Comparison of ENCODE assay signal across 8 cellular contexts in the genomic region with DNA sequence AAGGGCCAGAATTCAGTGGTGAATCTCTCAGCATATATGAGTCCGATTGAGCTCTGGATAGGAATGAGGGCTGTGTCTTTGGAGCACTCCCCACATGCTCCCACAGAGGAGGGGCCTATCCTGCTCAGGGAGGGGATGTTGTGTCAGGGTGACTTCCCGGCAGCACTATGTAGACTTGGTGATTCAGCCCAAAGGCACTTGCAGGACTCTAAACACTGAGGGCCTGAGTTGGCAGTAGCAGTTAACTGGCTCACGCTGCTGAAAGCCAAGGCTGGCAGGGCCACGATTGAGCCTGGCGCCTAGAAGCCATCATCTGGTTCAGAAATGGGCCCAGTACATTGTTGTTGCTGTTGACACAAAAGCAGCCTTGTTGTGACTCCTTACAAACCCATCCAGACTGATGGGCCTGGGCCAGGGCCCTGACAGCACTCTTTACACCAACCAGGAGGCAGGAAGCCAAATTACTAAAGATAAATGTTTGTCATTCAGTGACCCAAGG. TPM values are rescaled to one million over a fixed set of nuclear protein-coding genes. Genes with fewer than 3 reads are reported as not detected.
DNase-seq lines count a peak whose midpoint lies in the region; ATAC-seq and TF ChIP-seq lines count a peak whose summit lies in the region.

No MANE protein-coding gene starts in this region.

- H4K20me1 ChIP-seq in GM23338 (replicated peaks; ENCODE audit: insufficient read depth) = peaks cover 25% of the 10 kb centered on the region; the same call in 1 of the 2 replicates

- H3K4me2 ChIP-seq in GM23338 = no peak overlapping the region
- H3K4me2 ChIP-seq in skeletal muscle satellite cell (ENCODE audit: low read length) = peak overlapping the region; percentile 54

- H2AFZ ChIP-seq in GM23338 = no peak overlapping the region

- H3K27ac ChIP-seq in GM23338 (ENCODE audit: low read depth) (0 out of 2 replicates have a peak overlapping the region, but pooled peaks have one; percentile 9), ascending aorta (peak overlapping the region; percentile 87 to 94), right cardiac atrium (ENCODE audit: low read length) (peak overlapping the region; percentile 94)

- H3F3A ChIP-seq in GM23338 (replicated peaks; ENCODE audit: low read depth) = peaks cover 9% of the 10 kb centered on the region; the same call in 1 of the 2 replicates

- no peaks in the 10 kb centered on the region for H3K79me2 ChIP-seq in GM23338 (replicated peaks; ENCODE audit: insufficient read depth)

- H3K27me3 Mint-ChIP-seq in GM23338 (ENCODE audit: insufficient read depth, low read depth, poor library complexity) = peaks cover 3% of the 10 kb centered on the region

- peaks cover 80% of the 10 kb centered on the region for H3K36me3 Mint-ChIP-seq in GM23338 (ENCODE audit: low read depth)

- H3K9ac ChIP-seq in skeletal muscle satellite cell (ENCODE audit: low read depth, low read length) = peak overlapping the region; percentile 79

- no peaks in the 10 kb centered on the region for H3K9me3 Mint-ChIP-seq in GM23338

- no peak for TF ChIP-seq CTCF in GM23338 (conservative IDR thresholded peaks at IDR 0.05; ENCODE audit: low read depth in 2 of 2)
- TF ChIP-seq CTCF in ascending aorta (IDR thresholded peaks at IDR 0.05) = no peak

- H3K36me3 ChIP-seq in GM23338 (ENCODE audit: insufficient read depth) = peaks cover 44% of the 10 kb centered on the region
- peaks cover 58 to 71% of the 10 kb centered on the region in 2 donors for H3K36me3 ChIP-seq in ascending aorta
- H3K36me3 ChIP-seq in skeletal muscle satellite cell (ENCODE audit: insufficient read depth, low read length) = peaks cover 66% of the 10 kb centered on the region

- intact Hi-C loops in ascending aorta (cut with DNase I) = loop anchor here (1.0 kb wide), 1 partner anchor 32 kb away; a partner anchor contains a TSS
- intact Hi-C loops in right cardiac atrium (cut with DNase I) = loop anchor here in 3 of 4 donors (10.0 kb wide), 3 partner anchors 48 to 178 kb away; a partner anchor contains a TSS

- H3K9me2 ChIP-seq in GM23338 (ENCODE audit: insufficient read depth) = no peaks in the 10 kb centered on the region

- H3K27ac Mint-ChIP-seq in GM23338 = no peak overlapping the region; the same call in 1 of the 2 replicates

- H3K4me1 ChIP-seq in GM23338 (ENCODE audit: insufficient read depth) = no peaks in the 10 kb centered on the region
- peaks cover 41 to 80% of the 10 kb centered on the region in 2 donors for H3K4me1 ChIP-seq in ascending aorta
- H3K4me1 ChIP-seq in right cardiac atrium (ENCODE audit: control insufficient read depth, insufficient read depth, low read length) = peaks cover 7% of the 10 kb centered on the region
- H3K4me1 ChIP-seq in skeletal muscle satellite cell (ENCODE audit: control insufficient read depth, insufficient read depth, low read length) = peaks cover 43% of the 10 kb centered on the region

- peaks cover 8% of the 10 kb centered on the region for H3K4me1 Mint-ChIP-seq in GM23338

- ATAC-seq in GM23338 (no peak), right cardiac atrium (peak; percentile 97), HG02678 (IDR thresholded peaks at IDR 0.05; ENCODE audit: unreplicated experiment) (no peak), GM19328 (IDR thresholded peaks at IDR 0.05; ENCODE audit: unreplicated experiment) (no peak), GM21526 (IDR thresholded peaks at IDR 0.05; ENCODE audit: low FRiP score, unreplicated experiment) (no peak)

- no peak for DNase-seq in GM23338 (ENCODE audit: low spot score)
- peak; percentile 81 to 97 for DNase-seq in ascending aorta (ENCODE audit: low spot score in 2 of 2)
- DNase-seq in right cardiac atrium = peak; percentile 90 to 94 (median 90)
- no peak for DNase-seq in HUDEP-2 (lab: John Stamatoyannopoulos, UW; ENCODE audit: unreplicated experiment in 76 of 76)

- H3K9me3 ChIP-seq in ascending aorta = no peaks in the 10 kb centered on the region
- no peaks in the 10 kb centered on the region for H3K9me3 ChIP-seq in right cardiac atrium (ENCODE audit: control insufficient read depth, low read length)
- H3K9me3 ChIP-seq in skeletal muscle satellite cell (replicated peaks; ENCODE audit: low read length) = no peaks in the 10 kb centered on the region

- no peak overlapping the region for H3K4me3 Mint-ChIP-seq in GM23338

- 27% methylated on average over 5 of the region's 5 CpGs for WGBS in right cardiac atrium

- no peak overlapping the region for H3K4me3 ChIP-seq in GM23338
- peak overlapping the region in 1 of 2 donors; percentile 8 for H3K4me3 ChIP-seq in ascending aorta
- H3K4me3 ChIP-seq in right cardiac atrium (ENCODE audit: low read length) = no peak overlapping the region
- H3K4me3 ChIP-seq in skeletal muscle satellite cell (ENCODE audit: low read length) = peak overlapping the region; percentile 5

- no peaks in the 10 kb centered on the region for H3K27me3 ChIP-seq in GM23338 (ENCODE audit: insufficient read depth)
- H3K27me3 ChIP-seq in ascending aorta = no peaks in the 10 kb centered on the region
- no peaks in the 10 kb centered on the region for H3K27me3 ChIP-seq in right cardiac atrium (ENCODE audit: control insufficient read depth, insufficient read depth)
- no peaks in the 10 kb centered on the region for H3K27me3 ChIP-seq in skeletal muscle satellite cell (ENCODE audit: control insufficient read depth, insufficient read depth, low read length)

TF ChIP-seq in GM23338, 12 proteins besides CTCF, POLR2A, EP300 and RAD21 (continues in another document):
- TF ChIP-seq JUNB (IDR thresholded peaks at IDR 0.05; ENCODE audit: unreplicated experiment) = no peak
- TF ChIP-seq, protein P1, sequence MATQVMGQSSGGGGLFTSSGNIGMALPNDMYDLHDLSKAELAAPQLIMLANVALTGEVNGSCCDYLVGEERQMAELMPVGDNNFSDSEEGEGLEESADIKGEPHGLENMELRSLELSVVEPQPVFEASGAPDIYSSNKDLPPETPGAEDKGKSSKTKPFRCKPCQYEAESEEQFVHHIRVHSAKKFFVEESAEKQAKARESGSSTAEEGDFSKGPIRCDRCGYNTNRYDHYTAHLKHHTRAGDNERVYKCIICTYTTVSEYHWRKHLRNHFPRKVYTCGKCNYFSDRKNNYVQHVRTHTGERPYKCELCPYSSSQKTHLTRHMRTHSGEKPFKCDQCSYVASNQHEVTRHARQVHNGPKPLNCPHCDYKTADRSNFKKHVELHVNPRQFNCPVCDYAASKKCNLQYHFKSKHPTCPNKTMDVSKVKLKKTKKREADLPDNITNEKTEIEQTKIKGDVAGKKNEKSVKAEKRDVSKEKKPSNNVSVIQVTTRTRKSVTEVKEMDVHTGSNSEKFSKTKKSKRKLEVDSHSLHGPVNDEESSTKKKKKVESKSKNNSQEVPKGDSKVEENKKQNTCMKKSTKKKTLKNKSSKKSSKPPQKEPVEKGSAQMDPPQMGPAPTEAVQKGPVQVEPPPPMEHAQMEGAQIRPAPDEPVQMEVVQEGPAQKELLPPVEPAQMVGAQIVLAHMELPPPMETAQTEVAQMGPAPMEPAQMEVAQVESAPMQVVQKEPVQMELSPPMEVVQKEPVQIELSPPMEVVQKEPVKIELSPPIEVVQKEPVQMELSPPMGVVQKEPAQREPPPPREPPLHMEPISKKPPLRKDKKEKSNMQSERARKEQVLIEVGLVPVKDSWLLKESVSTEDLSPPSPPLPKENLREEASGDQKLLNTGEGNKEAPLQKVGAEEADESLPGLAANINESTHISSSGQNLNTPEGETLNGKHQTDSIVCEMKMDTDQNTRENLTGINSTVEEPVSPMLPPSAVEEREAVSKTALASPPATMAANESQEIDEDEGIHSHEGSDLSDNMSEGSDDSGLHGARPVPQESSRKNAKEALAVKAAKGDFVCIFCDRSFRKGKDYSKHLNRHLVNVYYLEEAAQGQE (IDR thresholded peaks at IDR 0.05; ENCODE audit: unreplicated experiment) = no peak
- TF ChIP-seq EZH2phosphoT487 (IDR thresholded peaks at IDR 0.05; ENCODE audit: unreplicated experiment) = no peak
- TF ChIP-seq CREB1 (CRISPR knock-in tag; IDR thresholded peaks at IDR 0.05; ENCODE audit: low read depth) = no peak
- TF ChIP-seq EZH2 (IDR thresholded peaks at IDR 0.05; ENCODE audit: low read depth, unreplicated experiment) = no peak
- TF ChIP-seq POLR2AphosphoS5 (IDR thresholded peaks at IDR 0.05; ENCODE audit: low read depth) = no peak

RNA-seq across cellular contexts. Expression of a gene that starts 31.9 kb away (rescaled TPM):
- total RNA-seq in GM23338 (2014; rRNA removed; shearing (Covaris generic)) = 80.9 and 95.6 TPM in 2 replicates
- 298 and 327 TPM in 2 replicates for polyA plus RNA-seq in GM23338 (2016; fragmentation: Nextera tagmentation; extraction: Ambion mirVana)
- total RNA-seq in ascending aorta = 89.7 TPM
- total RNA-seq in right cardiac atrium = 100 to 1,000 TPM in 1 of 4 donors, 10 to 100 TPM in 3; 66.3 to 105 (median 72.2) TPM
- polyA plus RNA-seq in right cardiac atrium = 33.4 TPM
- total RNA-seq in skeletal muscle satellite cell (2012; rRNA removed) = 58.3 and 64.9 TPM in 2 replicates

RNA-seq across cellular contexts. Expression of a gene that starts 39.3 kb away (rescaled TPM):
- total RNA-seq in GM23338 (2014; rRNA removed; shearing (Covaris generic)) = 15.9 and 32.1 TPM in 2 replicates
- 3.0 and 5.7 TPM in 2 replicates for polyA plus RNA-seq in GM23338 (2016; fragmentation: Nextera tagmentation; extraction: Ambion mirVana)
- 65.5 TPM for total RNA-seq in ascending aorta
- total RNA-seq in right cardiac atrium = 100 to 1,000 TPM in 3 of 4 donors, 10 to 100 TPM in 1; 94.2 to 164 (median 138) TPM
- 100 TPM for polyA plus RNA-seq in right cardiac atrium
- total RNA-seq in skeletal muscle satellite cell (2012; rRNA removed) = 5.3 and 13.3 TPM in 2 replicates

RNA-seq across cellular contexts. Expression of a gene that starts 41.5 kb away (rescaled TPM):
- 51.3 and 57.2 TPM in 2 replicates for total RNA-seq in GM23338 (2014; rRNA removed; shearing (Covaris generic))
- 23.7 and 28.7 TPM in 2 replicates for polyA plus RNA-seq in GM23338 (2016; fragmentation: Nextera tagmentation; extraction: Ambion mirVana)
- total RNA-seq in ascending aorta = 5.0 TPM
- total RNA-seq in right cardiac atrium = 10 to 100 TPM; 36.3 to 40.2 (median 37.2) TPM
- polyA plus RNA-seq in right cardiac atrium = 23.6 TPM
- 44.9 and 52.6 TPM in 2 replicates for total RNA-seq in skeletal muscle satellite cell (2012; rRNA removed)

RNA-seq across cellular contexts. Expression of a gene that starts 42.5 kb away (rescaled TPM):
- 5.1 and 6.7 TPM in 2 replicates for total RNA-seq in GM23338 (2014; rRNA removed; shearing (Covaris generic))
- polyA plus RNA-seq in GM23338 (2016; fragmentation: Nextera tagmentation; extraction: Ambion mirVana) = 4.5 and 5.1 TPM in 2 replicates
- total RNA-seq in ascending aorta = 14.7 TPM
- total RNA-seq in right cardiac atrium = 10 to 100 TPM; 11.9 to 14.8 (median 12.6) TPM
- 12.0 TPM for polyA plus RNA-seq in right cardiac atrium
- total RNA-seq in skeletal muscle satellite cell (2012; rRNA removed) = 0.87 and 4.6 TPM in 2 replicates

RNA-seq across cellular contexts. Expression of a gene that starts 55.3 kb away (rescaled TPM):
- 10.9 and 11.9 TPM in 2 replicates for total RNA-seq in GM23338 (2014; rRNA removed; shearing (Covaris generic))
- polyA plus RNA-seq in GM23338 (2016; fragmentation: Nextera tagmentation; extraction: Ambion mirVana) (9.2 and 9.7 TPM in 2 replicates), right cardiac atrium (21.2 TPM)
- total RNA-seq in ascending aorta (23.7 TPM), right cardiac atrium (10 to 100 TPM; 37.1 to 42.6 (median 40.6) TPM)
- 4.2 and 4.3 TPM in 2 replicates for total RNA-seq in skeletal muscle satellite cell (2012; rRNA removed)

Comparison
In these comparisons a context has a peak if more than half of its experiments do, and no peak if none do; other contexts are left out.
1. ATAC-seq: peak in right cardiac atrium (2 of 2); none in GM23338 (single experiment), HG02678 (single experiment), GM19328 (single experiment) and GM21526 (single experiment).
2. DNase-seq: peak in ascending aorta (2 of 2) and right cardiac atrium (3 of 3); none in GM23338 (single experiment) and HUDEP-2 (0 of 76).
3. H3K27ac ChIP-seq: peak in every context shown above with its lines; median percentile 94 in right cardiac atrium; 90 in ascending aorta; 9 in GM23338.